In genomic region chr13:33229446-33230177, GRCh38 we compare ENCODE assay signal across 1 cellular context.
TF ChIP-seq lines count a peak whose summit lies in the region.

No MANE protein-coding gene starts in this region.

TF ChIP-seq in HepG2, 621 proteins besides CTCF, POLR2A, EP300 and RAD21 (continued from another document and continues in another):
- peak; percentile 67 for TF ChIP-seq CREM (IDR thresholded peaks at IDR 0.05)
- no peak for TF ChIP-seq CREM (CRISPR knock-in tag; IDR thresholded peaks at IDR 0.05)
- peak; percentile 65 for TF ChIP-seq RCOR2 (CRISPR knock-in tag; IDR thresholded peaks at IDR 0.05)
- no peak for TF ChIP-seq NFE2L2 (IDR thresholded peaks at IDR 0.05; ENCODE audit: low read length)
- TF ChIP-seq CENPT (CRISPR knock-in tag; IDR thresholded peaks at IDR 0.05; ENCODE audit: low read depth), result no peak
- no peak for TF ChIP-seq GTF3A (CRISPR knock-in tag; conservative IDR thresholded peaks at IDR 0.05)
- 0 out of 2 replicates have a peak, but pooled peaks have one; percentile 36 for TF ChIP-seq DMTF1 (CRISPR knock-in tag; IDR thresholded peaks at IDR 0.05)
- TF ChIP-seq ZNF609 (CRISPR knock-in tag; IDR thresholded peaks at IDR 0.05; ENCODE audit: borderline replicate concordance), result peak; percentile 68
- TF ChIP-seq, protein P1, sequence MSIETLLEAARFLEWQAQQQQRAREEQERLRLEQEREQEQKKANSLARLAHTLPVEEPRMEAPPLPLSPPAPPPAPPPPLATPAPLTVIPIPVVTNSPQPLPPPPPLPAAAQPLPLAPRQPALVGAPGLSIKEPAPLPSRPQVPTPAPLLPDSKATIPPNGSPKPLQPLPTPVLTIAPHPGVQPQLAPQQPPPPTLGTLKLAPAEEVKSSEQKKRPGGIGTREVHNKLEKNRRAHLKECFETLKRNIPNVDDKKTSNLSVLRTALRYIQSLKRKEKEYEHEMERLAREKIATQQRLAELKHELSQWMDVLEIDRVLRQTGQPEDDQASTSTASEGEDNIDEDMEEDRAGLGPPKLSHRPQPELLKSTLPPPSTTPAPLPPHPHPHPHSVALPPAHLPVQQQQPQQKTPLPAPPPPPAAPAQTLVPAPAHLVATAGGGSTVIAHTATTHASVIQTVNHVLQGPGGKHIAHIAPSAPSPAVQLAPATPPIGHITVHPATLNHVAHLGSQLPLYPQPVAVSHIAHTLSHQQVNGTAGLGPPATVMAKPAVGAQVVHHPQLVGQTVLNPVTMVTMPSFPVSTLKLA (IDR thresholded peaks at IDR 0.05), result peak; percentile 39; the same call in 1 of the 2 replicates
- TF ChIP-seq MED1 (CRISPR knock-in tag; IDR thresholded peaks at IDR 0.05), result peak; percentile 92
- TF ChIP-seq, protein P2, sequence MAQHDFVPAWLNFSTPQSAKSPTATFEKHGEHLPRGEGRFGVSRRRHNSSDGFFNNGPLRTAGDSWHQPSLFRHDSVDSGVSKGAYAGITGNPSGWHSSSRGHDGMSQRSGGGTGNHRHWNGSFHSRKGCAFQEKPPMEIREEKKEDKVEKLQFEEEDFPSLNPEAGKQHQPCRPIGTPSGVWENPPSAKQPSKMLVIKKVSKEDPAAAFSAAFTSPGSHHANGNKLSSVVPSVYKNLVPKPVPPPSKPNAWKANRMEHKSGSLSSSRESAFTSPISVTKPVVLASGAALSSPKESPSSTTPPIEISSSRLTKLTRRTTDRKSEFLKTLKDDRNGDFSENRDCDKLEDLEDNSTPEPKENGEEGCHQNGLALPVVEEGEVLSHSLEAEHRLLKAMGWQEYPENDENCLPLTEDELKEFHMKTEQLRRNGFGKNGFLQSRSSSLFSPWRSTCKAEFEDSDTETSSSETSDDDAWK (CRISPR knock-in tag; IDR thresholded peaks at IDR 0.05), result no peak
- no peak for TF ChIP-seq KLF15 (CRISPR knock-in tag; IDR thresholded peaks at IDR 0.05; ENCODE audit: borderline replicate concordance)
- TF ChIP-seq NCOA5 (CRISPR knock-in tag; IDR thresholded peaks at IDR 0.05), result no peak
- no peak for TF ChIP-seq HMG20B (CRISPR knock-in tag; conservative IDR thresholded peaks at IDR 0.05)
- TF ChIP-seq HMGXB3 (CRISPR knock-in tag; IDR thresholded peaks at IDR 0.05; ENCODE audit: borderline replicate concordance), result no peak
- no peak for TF ChIP-seq HNRNPLL (IDR thresholded peaks at IDR 0.05; ENCODE audit: low read depth, low read length, poor library complexity, severe bottlenecking)
- TF ChIP-seq TAF1 (CRISPR knock-in tag; IDR thresholded peaks at IDR 0.05), result no peak; the same call in 1 of the 2 replicates
- TF ChIP-seq TMF1 (CRISPR knock-in tag; IDR thresholded peaks at IDR 0.05; ENCODE audit: low read depth), result no peak
- TF ChIP-seq ZNF691 (CRISPR knock-in tag; IDR thresholded peaks at IDR 0.05; ENCODE audit: borderline replicate concordance, low read depth), result peak; percentile 52
- TF ChIP-seq ARID4A (CRISPR knock-in tag; IDR thresholded peaks at IDR 0.05; ENCODE audit: borderline replicate concordance), result peak; percentile 20; the same call in 1 of the 2 replicates
- TF ChIP-seq HMGXB4 (CRISPR knock-in tag; IDR thresholded peaks at IDR 0.05; ENCODE audit: borderline replicate concordance in 1 of 2, low read depth in 1 of 2), result 0 out of 4 replicates have a peak, but pooled peaks of 1 of the 2 experiments have one; percentile 4
- TF ChIP-seq MEIS2 (CRISPR knock-in tag; IDR thresholded peaks at IDR 0.05), result peak; percentile 58; the same call in 1 of the 2 replicates
- TF ChIP-seq ZNF639 (CRISPR knock-in tag; conservative IDR thresholded peaks at IDR 0.05), result no peak
